Comparison of ENCODE assay signal across 1 cellular context in the genomic region with DNA sequence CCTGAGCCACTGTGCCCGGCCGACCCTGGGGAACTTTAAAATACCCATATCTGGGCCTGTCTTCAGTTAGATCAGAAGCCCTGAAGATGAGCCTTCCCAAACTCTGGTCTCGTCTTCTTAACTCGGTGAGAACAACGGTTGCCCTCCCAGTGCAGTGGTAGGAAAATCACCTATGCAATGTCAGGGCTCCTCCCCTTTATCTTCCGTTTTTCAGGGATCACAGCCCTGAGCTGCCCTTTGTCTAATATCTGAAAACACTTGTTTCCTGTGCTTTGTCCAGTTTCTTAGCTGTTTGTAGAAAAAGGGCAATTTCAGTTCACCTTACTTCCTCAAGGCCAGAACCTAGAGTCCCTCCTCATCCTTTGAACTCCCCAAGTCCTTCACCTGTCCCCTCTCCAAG.
TF ChIP-seq lines count a peak whose summit lies in the region.

No MANE protein-coding gene starts in this region.

TF ChIP-seq in H1, 55 proteins besides CTCF, POLR2A, EP300 and RAD21:
- TF ChIP-seq CBX8 (IDR thresholded peaks at IDR 0.05; ENCODE audit: borderline replicate concordance, low read depth, low read length) (no peak), BCL11A (IDR thresholded peaks at IDR 0.05; ENCODE audit: low read depth in 2 of 2, low read length in 2 of 2) (no peak), RBBP5 (IDR thresholded peaks at IDR 0.05; ENCODE audit: borderline replicate concordance, low read depth, low read length) (no peak), BRCA1 (IDR thresholded peaks at IDR 0.05; ENCODE audit: low read depth, low read length) (no peak)
- TF ChIP-seq, protein P1, sequence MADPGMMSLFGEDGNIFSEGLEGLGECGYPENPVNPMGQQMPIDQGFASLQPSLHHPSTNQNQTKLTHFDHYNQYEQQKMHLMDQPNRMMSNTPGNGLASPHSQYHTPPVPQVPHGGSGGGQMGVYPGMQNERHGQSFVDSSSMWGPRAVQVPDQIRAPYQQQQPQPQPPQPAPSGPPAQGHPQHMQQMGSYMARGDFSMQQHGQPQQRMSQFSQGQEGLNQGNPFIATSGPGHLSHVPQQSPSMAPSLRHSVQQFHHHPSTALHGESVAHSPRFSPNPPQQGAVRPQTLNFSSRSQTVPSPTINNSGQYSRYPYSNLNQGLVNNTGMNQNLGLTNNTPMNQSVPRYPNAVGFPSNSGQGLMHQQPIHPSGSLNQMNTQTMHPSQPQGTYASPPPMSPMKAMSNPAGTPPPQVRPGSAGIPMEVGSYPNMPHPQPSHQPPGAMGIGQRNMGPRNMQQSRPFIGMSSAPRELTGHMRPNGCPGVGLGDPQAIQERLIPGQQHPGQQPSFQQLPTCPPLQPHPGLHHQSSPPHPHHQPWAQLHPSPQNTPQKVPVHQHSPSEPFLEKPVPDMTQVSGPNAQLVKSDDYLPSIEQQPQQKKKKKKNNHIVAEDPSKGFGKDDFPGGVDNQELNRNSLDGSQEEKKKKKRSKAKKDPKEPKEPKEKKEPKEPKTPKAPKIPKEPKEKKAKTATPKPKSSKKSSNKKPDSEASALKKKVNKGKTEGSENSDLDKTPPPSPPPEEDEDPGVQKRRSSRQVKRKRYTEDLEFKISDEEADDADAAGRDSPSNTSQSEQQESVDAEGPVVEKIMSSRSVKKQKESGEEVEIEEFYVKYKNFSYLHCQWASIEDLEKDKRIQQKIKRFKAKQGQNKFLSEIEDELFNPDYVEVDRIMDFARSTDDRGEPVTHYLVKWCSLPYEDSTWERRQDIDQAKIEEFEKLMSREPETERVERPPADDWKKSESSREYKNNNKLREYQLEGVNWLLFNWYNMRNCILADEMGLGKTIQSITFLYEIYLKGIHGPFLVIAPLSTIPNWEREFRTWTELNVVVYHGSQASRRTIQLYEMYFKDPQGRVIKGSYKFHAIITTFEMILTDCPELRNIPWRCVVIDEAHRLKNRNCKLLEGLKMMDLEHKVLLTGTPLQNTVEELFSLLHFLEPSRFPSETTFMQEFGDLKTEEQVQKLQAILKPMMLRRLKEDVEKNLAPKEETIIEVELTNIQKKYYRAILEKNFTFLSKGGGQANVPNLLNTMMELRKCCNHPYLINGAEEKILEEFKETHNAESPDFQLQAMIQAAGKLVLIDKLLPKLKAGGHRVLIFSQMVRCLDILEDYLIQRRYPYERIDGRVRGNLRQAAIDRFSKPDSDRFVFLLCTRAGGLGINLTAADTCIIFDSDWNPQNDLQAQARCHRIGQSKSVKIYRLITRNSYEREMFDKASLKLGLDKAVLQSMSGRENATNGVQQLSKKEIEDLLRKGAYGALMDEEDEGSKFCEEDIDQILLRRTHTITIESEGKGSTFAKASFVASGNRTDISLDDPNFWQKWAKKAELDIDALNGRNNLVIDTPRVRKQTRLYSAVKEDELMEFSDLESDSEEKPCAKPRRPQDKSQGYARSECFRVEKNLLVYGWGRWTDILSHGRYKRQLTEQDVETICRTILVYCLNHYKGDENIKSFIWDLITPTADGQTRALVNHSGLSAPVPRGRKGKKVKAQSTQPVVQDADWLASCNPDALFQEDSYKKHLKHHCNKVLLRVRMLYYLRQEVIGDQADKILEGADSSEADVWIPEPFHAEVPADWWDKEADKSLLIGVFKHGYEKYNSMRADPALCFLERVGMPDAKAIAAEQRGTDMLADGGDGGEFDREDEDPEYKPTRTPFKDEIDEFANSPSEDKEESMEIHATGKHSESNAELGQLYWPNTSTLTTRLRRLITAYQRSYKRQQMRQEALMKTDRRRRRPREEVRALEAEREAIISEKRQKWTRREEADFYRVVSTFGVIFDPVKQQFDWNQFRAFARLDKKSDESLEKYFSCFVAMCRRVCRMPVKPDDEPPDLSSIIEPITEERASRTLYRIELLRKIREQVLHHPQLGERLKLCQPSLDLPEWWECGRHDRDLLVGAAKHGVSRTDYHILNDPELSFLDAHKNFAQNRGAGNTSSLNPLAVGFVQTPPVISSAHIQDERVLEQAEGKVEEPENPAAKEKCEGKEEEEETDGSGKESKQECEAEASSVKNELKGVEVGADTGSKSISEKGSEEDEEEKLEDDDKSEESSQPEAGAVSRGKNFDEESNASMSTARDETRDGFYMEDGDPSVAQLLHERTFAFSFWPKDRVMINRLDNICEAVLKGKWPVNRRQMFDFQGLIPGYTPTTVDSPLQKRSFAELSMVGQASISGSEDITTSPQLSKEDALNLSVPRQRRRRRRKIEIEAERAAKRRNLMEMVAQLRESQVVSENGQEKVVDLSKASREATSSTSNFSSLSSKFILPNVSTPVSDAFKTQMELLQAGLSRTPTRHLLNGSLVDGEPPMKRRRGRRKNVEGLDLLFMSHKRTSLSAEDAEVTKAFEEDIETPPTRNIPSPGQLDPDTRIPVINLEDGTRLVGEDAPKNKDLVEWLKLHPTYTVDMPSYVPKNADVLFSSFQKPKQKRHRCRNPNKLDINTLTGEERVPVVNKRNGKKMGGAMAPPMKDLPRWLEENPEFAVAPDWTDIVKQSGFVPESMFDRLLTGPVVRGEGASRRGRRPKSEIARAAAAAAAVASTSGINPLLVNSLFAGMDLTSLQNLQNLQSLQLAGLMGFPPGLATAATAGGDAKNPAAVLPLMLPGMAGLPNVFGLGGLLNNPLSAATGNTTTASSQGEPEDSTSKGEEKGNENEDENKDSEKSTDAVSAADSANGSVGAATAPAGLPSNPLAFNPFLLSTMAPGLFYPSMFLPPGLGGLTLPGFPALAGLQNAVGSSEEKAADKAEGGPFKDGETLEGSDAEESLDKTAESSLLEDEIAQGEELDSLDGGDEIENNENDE (IDR thresholded peaks at IDR 0.05; ENCODE audit: insufficient replicate concordance, low read length) = no peak
